24 cellular contexts compared by ENCODE assay signal in the genomic region with DNA sequence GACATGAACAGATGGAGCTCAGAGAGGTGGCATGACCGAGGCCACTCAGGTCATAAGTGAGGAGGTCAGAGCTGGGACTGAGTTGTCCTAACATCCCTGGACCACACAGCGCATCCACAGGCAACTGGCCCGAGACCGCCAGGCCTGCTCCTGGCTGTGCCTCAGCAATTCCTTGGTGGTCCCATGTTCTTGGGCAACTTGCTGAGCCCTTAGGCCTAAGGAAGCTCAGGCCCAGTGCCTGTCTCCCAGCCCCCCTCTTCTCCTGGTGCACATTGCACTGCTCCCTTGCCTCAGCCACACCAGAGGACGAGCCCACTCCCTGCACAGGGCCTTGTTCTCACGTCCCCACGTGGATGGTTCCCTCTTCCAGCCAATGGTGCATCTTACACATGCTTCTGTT. TPM values are rescaled to one million over a fixed set of nuclear protein-coding genes. Genes with fewer than 3 reads are reported as not detected.
A peak's percentile ranks its signal among the peaks of the same experiment; 100 is the strongest.
DNase-seq lines count a peak whose midpoint lies in the region; ATAC-seq, FAIRE-seq and TF ChIP-seq lines count a peak whose summit lies in the region.
"Had no signal": no experiment of that assay in that cellular context is flagged by ENCODE, and none has a peak within 500 bp of the region (broad histone marks: within the 10 kb centered on the region; RNA-seq: fewer than 3 reads in every experiment).

No MANE protein-coding gene starts in this region.

- no peak overlapping the region for H3K27ac ChIP-seq in BLaER1
- no peak overlapping the region for H3K27ac ChIP-seq in K562 (ENCODE audit: extremely low read depth, low read depth, low read length)
- H3K27ac ChIP-seq in mesendoderm (ENCODE audit: low read depth, low read length): no peak overlapping the region
- no peak overlapping the region for H3K27ac ChIP-seq in coronary artery
- H3K27ac ChIP-seq: GM23248, HL-60 had no signal

- FAIRE-seq in K562 (lab: Jason Lieb, UNC): no peak
- FAIRE-seq: G401.6, GM12892, GM18507 had no signal

- intact Hi-C loops in K562 (cut with micrococcal nuclease): no loop called here

- no peak overlapping the region for H3K56ac ChIP-seq in mesendoderm (ENCODE audit: low read length)

- no peak overlapping the region for H4K5ac ChIP-seq in mesendoderm (ENCODE audit: low read length)

- no peak overlapping the region for H3K18ac ChIP-seq in mesendoderm (ENCODE audit: low read length)

- H3K23ac ChIP-seq in mesendoderm (ENCODE audit: low read length): peak overlapping the region; percentile 9

- no peaks in the 10 kb centered on the region for H3K79me1 ChIP-seq in mesendoderm (ENCODE audit: low read length)

- H2BK5ac ChIP-seq in mesendoderm (ENCODE audit: low read length): no peak overlapping the region

- peak overlapping the region; percentile 39 for H3K4me2 ChIP-seq in BLaER1
- no peak overlapping the region for H3K4me2 ChIP-seq in K562 (ENCODE audit: insufficient read depth, low read length)
- H3K4me2 ChIP-seq in mesendoderm (ENCODE audit: low read length): no peak overlapping the region

- H3K9ac ChIP-seq in BLaER1 (no peak overlapping the region), K562 (ENCODE audit: insufficient read depth in 1 of 2, low read depth in 2 of 2, low read length in 2 of 2) (no peak overlapping the region), mesendoderm (ENCODE audit: low read length) (no peak overlapping the region)
- H3K9ac ChIP-seq: GM23248 had no signal

- peaks cover 44% of the 10 kb centered on the region for H4K20me1 ChIP-seq in BLaER1
- H4K20me1 ChIP-seq in K562 (replicated peaks; ENCODE audit: control insufficient read depth, insufficient read depth, low read length): no peaks in the 10 kb centered on the region

- H3K79me2 ChIP-seq in K562 (ENCODE audit: control insufficient read depth, insufficient read depth, low read length) (no peaks in the 10 kb centered on the region), mesendoderm (ENCODE audit: control insufficient read depth, insufficient read depth, low read length) (no peaks in the 10 kb centered on the region)

- TF ChIP-seq CTCF in K562 (IDR thresholded peaks at IDR 0.05 in 2 of 3, conservative IDR thresholded peaks at IDR 0.05 in 1 of 3; ENCODE audit: insufficient read depth in 2 of 3, low read depth in 1 of 3, low read length in 3 of 3) (no peak), coronary artery (IDR thresholded peaks at IDR 0.05) (no peak)

- BruUV-seq in K562 (replicated peaks; lab: Mats Ljungman, UMichigan): no TSS peak

- H3K4me1 ChIP-seq in BLaER1: peaks cover 47% of the 10 kb centered on the region
- H3K4me1 ChIP-seq in K562 (replicated peaks in 1 of 2; ENCODE audit: control insufficient read depth in 2 of 2, insufficient read depth in 2 of 2, low read length in 2 of 2): no peaks in the 10 kb centered on the region; a peak in 1 of 5 replicates
- no peaks in the 10 kb centered on the region for H3K4me1 ChIP-seq in mesendoderm (ENCODE audit: control insufficient read depth, low read depth, low read length)

- no peak overlapping the region for H4K8ac ChIP-seq in mesendoderm (ENCODE audit: low read depth, low read length)

- no peak overlapping the region for H2BK15ac ChIP-seq in mesendoderm (replicated peaks; ENCODE audit: low read depth)

- H3K4me3 ChIP-seq in BLaER1: no peak overlapping the region
- H3K4me3 ChIP-seq in K562: no peak overlapping the region
- H3K4me3 ChIP-seq in mesendoderm (ENCODE audit: low read length): no peak overlapping the region
- no peak overlapping the region for H3K4me3 ChIP-seq in coronary artery
- H3K4me3 ChIP-seq: GM23248 had no signal

- no peaks in the 10 kb centered on the region for H3K9me3 ChIP-seq in BLaER1
- no peaks in the 10 kb centered on the region for H3K9me3 ChIP-seq in K562 (replicated peaks; ENCODE audit: control insufficient read depth, insufficient read depth, low read depth, low read length)

- H3K4ac ChIP-seq in mesendoderm (ENCODE audit: low read depth, low read length): no peak overlapping the region

- no peak for TF ChIP-seq POLR2A in K562 (conservative IDR thresholded peaks at IDR 0.05)

- no peaks in the 10 kb centered on the region for H3K36me3 ChIP-seq in BLaER1
- no peaks in the 10 kb centered on the region for H3K36me3 ChIP-seq in K562 (ENCODE audit: control insufficient read depth, insufficient read depth, low read length)
- no peaks in the 10 kb centered on the region for H3K36me3 ChIP-seq in mesendoderm (ENCODE audit: control insufficient read depth, insufficient read depth, low read length)

- peak in 2 of 4 experiments; percentile 13 to 28 for DNase-seq in K562 (ENCODE audit: extremely low read depth in 1 of 4, low spot score in 3 of 4)
- no peak for DNase-seq in mesendoderm
- DNase-seq in RKO (ENCODE audit: low spot score): no peak
- DNase-seq in GM03348 (ENCODE audit: low spot score): no peak
- DNase-seq in coronary artery (ENCODE audit: low spot score): no peak
- DNase-seq: 8988T; C1 segment of cervical spinal cord; CD4-positive, CD25-positive, alpha-beta regulatory T cell; CD8-positive, alpha-beta memory T cell; COR-L47; DMS 273 treated with DMSO at 0.1 percent for 48 hours; GM23248; HCEC 1CT; IMR-90; KBM-7 had no signal

- H2AFZ ChIP-seq in K562 (ENCODE audit: low read depth, low read length): no peak overlapping the region
- H2AFZ ChIP-seq: GM23248 had no signal

- H2AK5ac ChIP-seq in mesendoderm (ENCODE audit: low read length): no peak overlapping the region

- CTCF ChIA-PET in K562 (lab: Yijun Ruan, JAX; ENCODE audit: low intra/inter-chr PET ratio): no interaction called here

- no peak overlapping the region for H2BK120ac ChIP-seq in mesendoderm (ENCODE audit: low read depth, low read length)

- ATAC-seq in K562: no peak

- H3K27me3 ChIP-seq in BLaER1 (peaks cover 51% of the 10 kb centered on the region), K562 (ENCODE audit: control insufficient read depth in 2 of 2, insufficient read depth in 2 of 2, low read length in 2 of 2) (peaks cover 9 to 48% of the 10 kb centered on the region in 2 experiments; a peak in 4 of 5 replicates), mesendoderm (ENCODE audit: insufficient read depth, low read length, poor library complexity) (no peaks in the 10 kb centered on the region)

- no peaks in the 10 kb centered on the region for H3K9me1 ChIP-seq in K562 (ENCODE audit: control insufficient read depth, insufficient read depth, low read length)

- no peak for TF ChIP-seq EP300 in K562 (IDR thresholded peaks at IDR 0.05; ENCODE audit: low read length)

- in situ Hi-C loops in K562 (cut with MboI): no loop called here

- POLR2A ChIA-PET in K562 (lab: Yijun Ruan, JAX): no interaction called here

- no peak for TF ChIP-seq RAD21 in K562 (CRISPR knock-in tag; conservative IDR thresholded peaks at IDR 0.05 in 1 of 2, IDR thresholded peaks at IDR 0.05 in 1 of 2)

- WGBS in K562 (ENCODE audit: insufficient coverage, low coverage, missing lambda C conversion rate): 0% methylated on average over 6 of the region's 7 CpGs
- WGBS in mesendoderm (ENCODE audit: extremely low coverage, insufficient coverage, low lambda C conversion rate): no CpG with 5 or more reads among the region's 7 CpGs

RNA-seq across cellular contexts. Expression of gene C17orf100, which starts 23.9 kb away (rescaled TPM):
- total RNA-seq in K562 (2011; cell fraction: chromatin; rRNA removed; ENCODE audit: low replicate concordance): 0.97 and 1.4 TPM in 2 replicates
- 1.3 and 1.6 TPM in 2 replicates for total RNA-seq in K562 (2011; cell fraction: nucleolus; rRNA removed)
- 0.44 and 0.99 TPM in 2 replicates for total RNA-seq in K562 (2011; cell fraction: nucleoplasm; rRNA removed)
- total RNA-seq in K562 (2014; rRNA removed) (0.14 and 1.2 TPM in 2 replicates), K562 (2014; rRNA removed; fragmentation: Illumina TruSeq; extraction: Trizol) (0.40 and 0.45 TPM in 2 replicates), K562 (2015; rRNA removed; fragmentation: Illumina TruSeq; extraction: Trizol) (0.43 and 0.49 TPM in 2 replicates), K562 (2021) (0.60 and 0.82 TPM in 2 replicates)
- polyA plus RNA-seq in K562 (2011; rRNA removed) (0.31 and 0.77 TPM in 2 replicates), K562 (2014; fragmentation: Illumina TruSeq; extraction: Trizol) (0.62 and 0.69 TPM in 2 replicates), K562 (2014; fragmentation: Nextera tagmentation; extraction: Ambion mirVana) (under 1 TPM; 0.04 to 0.11 TPM), K562 (2014; rRNA removed) (1.7 and 1.8 TPM in 2 replicates)
- polyA plus RNA-seq in K562 (2011; cell fraction: cytosol; rRNA removed): 0.29 and 1.7 TPM in 2 replicates
- polyA plus RNA-seq in K562 (2011; cell fraction: nucleus; rRNA removed): 0.52 and 1.00 TPM in 2 replicates
- 0.74 and 1.9 TPM in 2 replicates for polyA plus RNA-seq in K562 (2012)
- 0.21 and 0.42 TPM in 2 replicates for polyA minus RNA-seq in K562 (2011; rRNA and poly(A)+ RNA removed)
- polyA minus RNA-seq in K562 (2011; cell fraction: cytosol; rRNA and poly(A)+ RNA removed): not detected in 2 replicates
- 0.56 and 0.81 TPM in 2 replicates for polyA minus RNA-seq in K562 (2011; cell fraction: nucleus; rRNA and poly(A)+ RNA removed)
- 1.5 TPM for polyA plus RNA-seq in mesendoderm (2013, experiment 1 of 2)
- polyA plus RNA-seq in mesendoderm (2013, experiment 2 of 2): 1.4 TPM

RNA-seq across cellular contexts. Expression of gene MED31, which starts 24.0 kb away (rescaled TPM):
- 8.9 and 17.3 TPM in 2 replicates for total RNA-seq in K562 (2011; cell fraction: chromatin; rRNA removed; ENCODE audit: low replicate concordance)
- 6.3 and 7.8 TPM in 2 replicates for total RNA-seq in K562 (2011; cell fraction: nucleolus; rRNA removed)
- 13.3 and 16.6 TPM in 2 replicates for total RNA-seq in K562 (2011; cell fraction: nucleoplasm; rRNA removed)
- 6.4 and 10.5 TPM in 2 replicates for total RNA-seq in K562 (2014; rRNA removed)
- total RNA-seq in K562 (2014; rRNA removed; fragmentation: Illumina TruSeq; extraction: Trizol): 15.8 and 16.9 TPM in 2 replicates
- total RNA-seq in K562 (2015; rRNA removed; fragmentation: Illumina TruSeq; extraction: Trizol): 13.7 and 14.6 TPM in 2 replicates
- 14.0 and 17.9 TPM in 2 replicates for total RNA-seq in K562 (2021)
- 24.2 and 29.1 TPM in 2 replicates for polyA plus RNA-seq in K562 (2011; rRNA removed)
- 8.8 and 11.3 TPM in 2 replicates for polyA plus RNA-seq in K562 (2011; cell fraction: cytosol; rRNA removed)
- polyA plus RNA-seq in K562 (2011; cell fraction: nucleus; rRNA removed): 9.9 and 13.1 TPM in 2 replicates
- 11.1 and 14.0 TPM in 2 replicates for polyA plus RNA-seq in K562 (2012)
- polyA plus RNA-seq in K562 (2014; fragmentation: Illumina TruSeq; extraction: Trizol): 10.8 and 10.9 TPM in 2 replicates
- polyA plus RNA-seq in K562 (2014; fragmentation: Nextera tagmentation; extraction: Ambion mirVana): 10 to 100 TPM; 35.7 to 39.9 TPM
- polyA plus RNA-seq in K562 (2014; rRNA removed): 9.8 and 12.3 TPM in 2 replicates
- polyA minus RNA-seq in K562 (2011; rRNA and poly(A)+ RNA removed): 7.6 and 8.9 TPM in 2 replicates
- polyA minus RNA-seq in K562 (2011; cell fraction: cytosol; rRNA and poly(A)+ RNA removed): 0.48 and 2.0 TPM in 2 replicates
- 11.4 and 18.2 TPM in 2 replicates for polyA minus RNA-seq in K562 (2011; cell fraction: nucleus; rRNA and poly(A)+ RNA removed)
- polyA plus RNA-seq in mesendoderm (2013, experiment 1 of 2): 29.0 TPM
- 26.8 TPM for polyA plus RNA-seq in mesendoderm (2013, experiment 2 of 2)

RNA-seq across cellular contexts. Expression of gene TXNDC17, which starts 34.6 kb away (rescaled TPM):
- 11.8 and 12.1 TPM in 2 replicates for total RNA-seq in K562 (2011; cell fraction: chromatin; rRNA removed; ENCODE audit: low replicate concordance)
- total RNA-seq in K562 (2011; cell fraction: nucleolus; rRNA removed): 21.5 and 31.7 TPM in 2 replicates
- total RNA-seq in K562 (2011; cell fraction: nucleoplasm; rRNA removed): 21.9 and 22.7 TPM in 2 replicates
- total RNA-seq in K562 (2014; rRNA removed) (111 and 164 TPM in 2 replicates), K562 (2014; rRNA removed; fragmentation: Illumina TruSeq; extraction: Trizol) (141 and 144 TPM in 2 replicates), K562 (2015; rRNA removed; fragmentation: Illumina TruSeq; extraction: Trizol) (164 and 179 TPM in 2 replicates), K562 (2021) (108 and 126 TPM in 2 replicates)
- polyA plus RNA-seq in K562 (2011; rRNA removed) (244 and 357 TPM in 2 replicates), K562 (2014; fragmentation: Illumina TruSeq; extraction: Trizol) (155 and 201 TPM in 2 replicates), K562 (2014; fragmentation: Nextera tagmentation; extraction: Ambion mirVana) (100 to 1,000 TPM; 758 to 759 TPM), K562 (2014; rRNA removed) (236 and 245 TPM in 2 replicates)
- 221 and 252 TPM in 2 replicates for polyA plus RNA-seq in K562 (2011; cell fraction: cytosol; rRNA removed)
- polyA plus RNA-seq in K562 (2011; cell fraction: nucleus; rRNA removed): 78.2 and 87.1 TPM in 2 replicates
- polyA plus RNA-seq in K562 (2012): 102 and 310 TPM in 2 replicates
- polyA minus RNA-seq in K562 (2011; rRNA and poly(A)+ RNA removed): 48.5 and 52.5 TPM in 2 replicates
- 36.5 and 37.0 TPM in 2 replicates for polyA minus RNA-seq in K562 (2011; cell fraction: cytosol; rRNA and poly(A)+ RNA removed)
- polyA minus RNA-seq in K562 (2011; cell fraction: nucleus; rRNA and poly(A)+ RNA removed): 14.8 and 22.0 TPM in 2 replicates
- polyA plus RNA-seq in mesendoderm (2013, experiment 1 of 2): 293 TPM
- polyA plus RNA-seq in mesendoderm (2013, experiment 2 of 2): 286 TPM

RNA-seq across cellular contexts. Expression of gene KIAA0753, which starts 34.9 kb away (rescaled TPM):
- total RNA-seq in K562 (2011; cell fraction: chromatin; rRNA removed; ENCODE audit: low replicate concordance): 15.6 and 37.4 TPM in 2 replicates
- total RNA-seq in K562 (2011; cell fraction: nucleolus; rRNA removed): 8.7 and 12.4 TPM in 2 replicates
- 15.1 and 19.5 TPM in 2 replicates for total RNA-seq in K562 (2011; cell fraction: nucleoplasm; rRNA removed)
- total RNA-seq in K562 (2014; rRNA removed) (6.0 and 6.9 TPM in 2 replicates), K562 (2014; rRNA removed; fragmentation: Illumina TruSeq; extraction: Trizol) (7.6 and 9.3 TPM in 2 replicates), K562 (2015; rRNA removed; fragmentation: Illumina TruSeq; extraction: Trizol) (8.5 and 9.0 TPM in 2 replicates), K562 (2021) (6.2 and 7.4 TPM in 2 replicates)
- polyA plus RNA-seq in K562 (2011; rRNA removed) (3.9 and 6.6 TPM in 2 replicates), K562 (2014; fragmentation: Illumina TruSeq; extraction: Trizol) (6.5 and 7.4 TPM in 2 replicates), K562 (2014; fragmentation: Nextera tagmentation; extraction: Ambion mirVana) (1 to 10 TPM; 2.0 to 3.4 TPM), K562 (2014; rRNA removed) (5.2 and 5.6 TPM in 2 replicates)
- 1.6 and 2.5 TPM in 2 replicates for polyA plus RNA-seq in K562 (2011; cell fraction: cytosol; rRNA removed)
- polyA plus RNA-seq in K562 (2011; cell fraction: nucleus; rRNA removed): 15.2 and 20.1 TPM in 2 replicates
- 5.6 and 6.6 TPM in 2 replicates for polyA plus RNA-seq in K562 (2012)
- 5.4 and 5.6 TPM in 2 replicates for polyA minus RNA-seq in K562 (2011; rRNA and poly(A)+ RNA removed)
- polyA minus RNA-seq in K562 (2011; cell fraction: cytosol; rRNA and poly(A)+ RNA removed): 1.9 and 6.6 TPM in 2 replicates
- 10.4 and 14.4 TPM in 2 replicates for polyA minus RNA-seq in K562 (2011; cell fraction: nucleus; rRNA and poly(A)+ RNA removed)
- 14.7 TPM for polyA plus RNA-seq in mesendoderm (2013, experiment 1 of 2)
- polyA plus RNA-seq in mesendoderm (2013, experiment 2 of 2): 13.7 TPM

RNA-seq across cellular contexts. Expression of gene SLC13A5, which starts 37.7 kb away (rescaled TPM):
- total RNA-seq in K562 (2011; cell fraction: chromatin; rRNA removed; ENCODE audit: low replicate concordance): not detected in 2 replicates
- not detected in 2 replicates for total RNA-seq in K562 (2011; cell fraction: nucleolus; rRNA removed)
- not detected in 2 replicates for total RNA-seq in K562 (2011; cell fraction: nucleoplasm; rRNA removed)
- not detected in 2 replicates for total RNA-seq in K562 (2014; rRNA removed)
- total RNA-seq in K562 (2014; rRNA removed; fragmentation: Illumina TruSeq; extraction: Trizol): not detected in 2 replicates
- total RNA-seq in K562 (2015; rRNA removed; fragmentation: Illumina TruSeq; extraction: Trizol): not detected in 2 replicates
- 0.04 and 0.09 TPM in 2 replicates for total RNA-seq in K562 (2021)
- 0.09 TPM in 1 of 2 replicates, not detected in the other for polyA plus RNA-seq in K562 (2011; rRNA removed)
- not detected in 2 replicates for polyA plus RNA-seq in K562 (2011; cell fraction: cytosol; rRNA removed)
- 0.01 TPM in 1 of 2 replicates, not detected in the other for polyA plus RNA-seq in K562 (2011; cell fraction: nucleus; rRNA removed)
- polyA plus RNA-seq in K562 (2012): 0.15 TPM in 1 of 2 replicates, not detected in the other
- not detected in 2 replicates for polyA plus RNA-seq in K562 (2014; fragmentation: Illumina TruSeq; extraction: Trizol)
- not detected for polyA plus RNA-seq in K562 (2014; fragmentation: Nextera tagmentation; extraction: Ambion mirVana)
- polyA plus RNA-seq in K562 (2014; rRNA removed): not detected in 2 replicates
- not detected in 2 replicates for polyA minus RNA-seq in K562 (2011; rRNA and poly(A)+ RNA removed)
- polyA minus RNA-seq in K562 (2011; cell fraction: cytosol; rRNA and poly(A)+ RNA removed): 3.8 TPM in 1 of 2 replicates, not detected in the other
- polyA minus RNA-seq in K562 (2011; cell fraction: nucleus; rRNA and poly(A)+ RNA removed): not detected in 2 replicates
- 0.35 TPM for polyA plus RNA-seq in mesendoderm (2013, experiment 1 of 2)
- 0.25 TPM for polyA plus RNA-seq in mesendoderm (2013, experiment 2 of 2)
- total RNA-seq: A673; CD4-positive, CD25-positive, alpha-beta regulatory T cell; CD8-positive, alpha-beta memory T cell; GM23248; H4; HT1080; IMR-90 had no signal
- polyA plus RNA-seq: AG04450; CD4-positive, CD25-positive, alpha-beta regulatory T cell; CD8-positive, alpha-beta memory T cell; GM23248; IMR-90 had no signal
